In the genomic region with DNA sequence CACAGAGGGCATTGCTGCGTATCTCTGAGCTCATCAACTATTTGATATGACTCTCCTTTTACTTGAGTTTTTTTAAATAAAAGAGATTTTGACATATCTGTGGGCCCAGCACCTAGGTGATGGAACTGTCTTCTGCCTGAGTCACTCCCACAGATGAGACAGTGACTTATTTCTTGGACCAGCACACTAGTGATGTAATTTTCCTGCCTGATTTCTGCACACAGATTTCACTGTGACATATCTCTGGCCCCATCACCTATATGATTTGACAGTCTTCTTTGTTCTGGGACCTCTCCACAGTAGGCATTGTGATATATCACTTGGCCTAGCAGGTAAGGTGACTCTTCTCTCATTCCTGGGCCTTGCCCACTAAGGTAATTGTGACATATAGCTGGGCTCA, we compare ENCODE assay signal across 9 cellular contexts.
"Had no signal": no experiment of that assay in that cellular context is flagged by ENCODE, and none has a peak within 500 bp of the region (broad histone marks: within the 10 kb centered on the region; RNA-seq: fewer than 3 reads in every experiment).

No MANE protein-coding gene starts in this region.

- H3K4me3 Mint-ChIP-seq: GM23338, H9, HFFc6 had no signal

- H3K9me3 ChIP-seq: HAP-1 had no signal

- H3K36me3 ChIP-seq: HAP-1 had no signal

- DNase-seq: GM23248, GOT3, H7, H9, HCEC 1CT, HFFc6 had no signal

- H3K4me1 Mint-ChIP-seq: GM23338, H9 had no signal

- H3K4me1 ChIP-seq: HAP-1 had no signal

- H3K4me3 ChIP-seq: GM23248, GM23338, HAP-1 had no signal

- H2AFZ ChIP-seq: GM23248, GM23338 had no signal

- H3K27ac Mint-ChIP-seq: GM23338, H9, HFFc6 had no signal

- ATAC-seq: GM23338, HCT116 had no signal

- H3K4me2 ChIP-seq: GM23338 had no signal

- H3K9ac ChIP-seq: GM23248 had no signal

- H3K27ac ChIP-seq: GM23248 had no signal
